Comparison of ENCODE assay signal across 1 cellular context in genomic region chr16:67943256-67943618, GRCh38.
A peak's percentile ranks its signal among the peaks of the same experiment; 100 is the strongest.
TF ChIP-seq lines count a peak whose summit lies in the region.

No MANE protein-coding gene starts in this region.

TF ChIP-seq in HepG2, 621 proteins besides CTCF, POLR2A, EP300 and RAD21 (continued from another document and continues in another):
- TF ChIP-seq REST (IDR thresholded peaks at IDR 0.05; ENCODE audit: borderline replicate concordance in 1 of 2, low read depth in 1 of 2, low read length in 2 of 2) (peak in 1 of 2 experiments; percentile 80; a peak in 2 of 4 replicates), ZNF343 (CRISPR knock-in tag; IDR thresholded peaks at IDR 0.05) (0 out of 2 replicates have a peak, but pooled peaks have one; percentile 4), HIC2 (CRISPR knock-in tag; IDR thresholded peaks at IDR 0.05; ENCODE audit: low read depth) (peak; percentile 89), BRD4 (CRISPR knock-in tag; IDR thresholded peaks at IDR 0.05) (no peak), MTA3 (CRISPR knock-in tag; IDR thresholded peaks at IDR 0.05) (no peak), ZFP37 (CRISPR knock-in tag; IDR thresholded peaks at IDR 0.05; ENCODE audit: borderline replicate concordance) (no peak), CENPX (CRISPR knock-in tag; IDR thresholded peaks at IDR 0.05) (no peak), KLF16 (CRISPR knock-in tag; IDR thresholded peaks at IDR 0.05) (no peak), KIAA2018 (CRISPR knock-in tag; IDR thresholded peaks at IDR 0.05; ENCODE audit: borderline replicate concordance) (0 out of 2 replicates have a peak, but pooled peaks have one; percentile 31), CSRNP1 (CRISPR knock-in tag; IDR thresholded peaks at IDR 0.05) (no peak), ZNF205 (CRISPR knock-in tag; IDR thresholded peaks at IDR 0.05) (peak; percentile 43; the same call in 1 of the 2 replicates), HNF4A (CRISPR knock-in tag; IDR thresholded peaks at IDR 0.05) (peak; percentile 94), ZNF850 (CRISPR knock-in tag; conservative IDR thresholded peaks at IDR 0.05) (no peak), ZNF609 (CRISPR knock-in tag; IDR thresholded peaks at IDR 0.05; ENCODE audit: borderline replicate concordance) (peak; percentile 87; the same call in 1 of the 2 replicates), MAX (IDR thresholded peaks at IDR 0.05) (no peak), NFYC (CRISPR knock-in tag; IDR thresholded peaks at IDR 0.05) (no peak), KMT2A (CRISPR knock-in tag; IDR thresholded peaks at IDR 0.05) (no peak; the same call in 1 of the 2 replicates), ZBTB1 (CRISPR knock-in tag; IDR thresholded peaks at IDR 0.05; ENCODE audit: borderline replicate concordance) (no peak), KDM5B (CRISPR knock-in tag; IDR thresholded peaks at IDR 0.05; ENCODE audit: borderline replicate concordance) (0 out of 2 replicates have a peak, but pooled peaks have one; percentile 7), ZNF747 (CRISPR knock-in tag; IDR thresholded peaks at IDR 0.05; ENCODE audit: borderline replicate concordance) (0 out of 2 replicates have a peak, but pooled peaks have one; percentile 20), PPARG (CRISPR knock-in tag; conservative IDR thresholded peaks at IDR 0.05) (no peak), XBP1 (CRISPR knock-in tag; IDR thresholded peaks at IDR 0.05) (no peak), CCDC6 (CRISPR knock-in tag; IDR thresholded peaks at IDR 0.05) (peak; percentile 92; the same call in 1 of the 2 replicates), ZSCAN30 (CRISPR knock-in tag; IDR thresholded peaks at IDR 0.05) (no peak; the same call in 1 of the 2 replicates), BHLHE40 (IDR thresholded peaks at IDR 0.05; ENCODE audit: low read length) (peak; percentile 41; the same call in 1 of the 2 replicates), REL (CRISPR knock-in tag; conservative IDR thresholded peaks at IDR 0.05) (peak; percentile 64; the same call in 1 of the 2 replicates), ZKSCAN5 (CRISPR knock-in tag; IDR thresholded peaks at IDR 0.05) (no peak), ZNF879 (CRISPR knock-in tag; IDR thresholded peaks at IDR 0.05) (no peak), ZNF337 (CRISPR knock-in tag; IDR thresholded peaks at IDR 0.05; ENCODE audit: borderline replicate concordance, low read depth) (no peak), PRDM15 (CRISPR knock-in tag; IDR thresholded peaks at IDR 0.05) (no peak)
